ENCODE assay signal across 8 cellular contexts in genomic region chr1:66503841-66504470, GRCh38. TPM values are rescaled to one million over a fixed set of nuclear protein-coding genes. Genes with fewer than 3 reads are reported as not detected.
DNase-seq lines count a peak whose midpoint lies in the region; ATAC-seq, FAIRE-seq and TF ChIP-seq lines count a peak whose summit lies in the region.

No MANE protein-coding gene starts in this region.

- H3K4me3 Mint-ChIP-seq in T-helper 17 cell: no peak overlapping the region

- ATAC-seq in HG02798 (IDR thresholded peaks at IDR 0.05; ENCODE audit: poor library complexity, unreplicated experiment) (peak; percentile 82), T-helper 17 cell (peak; percentile 63)

- H3K4me1 Mint-ChIP-seq in T-helper 17 cell: peaks cover 3% of the 10 kb centered on the region

- H3K4me3 ChIP-seq in epithelial cell of proximal tubule (ENCODE audit: low read depth, low read length): no peak overlapping the region

- peak; percentile 82 for TF ChIP-seq CTCF in epithelial cell of proximal tubule (conservative IDR thresholded peaks at IDR 0.05; ENCODE audit: low read depth, low read length)

- peak; percentile 85 for FAIRE-seq in GM12891 (lab: Jason Lieb, UNC)

- H3K27me3 Mint-ChIP-seq in T-helper 17 cell: peaks cover 58% of the 10 kb centered on the region

- H3K9me3 ChIP-seq in T-helper 17 cell (ENCODE audit: control insufficient read depth, low read length, poor library complexity, severe bottlenecking): no peaks in the 10 kb centered on the region

- H3K27ac Mint-ChIP-seq in T-helper 17 cell: no peak overlapping the region

- DNase-seq in AG08395 (ENCODE audit: low spot score): peak; percentile 56
- no peak for DNase-seq in GM12891 (ENCODE audit: insufficient read length, low spot score)
- DNase-seq in NCI-H128 (lab: John Stamatoyannopoulos, UW; ENCODE audit: unreplicated experiment): peak; percentile 47
- peak in 1 of 3 donors; percentile 7 for DNase-seq in T-helper 17 cell
- no peak for DNase-seq in epithelial cell of proximal tubule (ENCODE audit: low read depth)
- peak; percentile 34 for DNase-seq in mucosa of gallbladder (ENCODE audit: low spot score)
- no peak for DNase-seq in NCI-H226

- TF ChIP-seq POLR2A in GM12891 (IDR thresholded peaks at IDR 0.05; ENCODE audit: low read depth, low read length): no peak

- H3K36me3 Mint-ChIP-seq in T-helper 17 cell (ENCODE audit: low read depth): no peaks in the 10 kb centered on the region

TF ChIP-seq in GM12891, 5 proteins besides CTCF, POLR2A, EP300 and RAD21:
- no peak for TF ChIP-seq POU2F2 (IDR thresholded peaks at IDR 0.05; ENCODE audit: low read depth, low read length)
- no peak for TF ChIP-seq POLR2AphosphoS5 (IDR thresholded peaks at IDR 0.05; ENCODE audit: low read depth, low read length)
- no peak for TF ChIP-seq PAX5 (IDR thresholded peaks at IDR 0.05; ENCODE audit: insufficient read depth, low read length, severe bottlenecking)
- TF ChIP-seq SPI1 (IDR thresholded peaks at IDR 0.05; ENCODE audit: low read depth, low read length): no peak
- no peak for TF ChIP-seq TAF1 (IDR thresholded peaks at IDR 0.05; ENCODE audit: low read depth, low read length)
TF ChIP-seq in GM12891: peak in this region for 0.

RNA-seq across cellular contexts. Expression of gene SGIP1, which starts 30.0 kb away (rescaled TPM):
- polyA plus RNA-seq in GM12891 (2012; ENCODE audit: low read depth, missing spikeins): not detected
- total RNA-seq in T-helper 17 cell (under 1 TPM in 1 of 2 donors, not detected in 1; 0.07 TPM), epithelial cell of proximal tubule (6.9 and 8.3 TPM in 2 replicates), mucosa of gallbladder (7.0 TPM)

Comparison
In these comparisons a context has a peak if more than half of its experiments do, and no peak if none do; other contexts are left out.
1. DNase-seq: peak in AG08395 (single experiment), NCI-H128 (single experiment) and mucosa of gallbladder (single experiment); none in GM12891 (single experiment), epithelial cell of proximal tubule (single experiment) and NCI-H226 (single experiment).